1 cellular context compared by ENCODE assay signal in the genomic region with DNA sequence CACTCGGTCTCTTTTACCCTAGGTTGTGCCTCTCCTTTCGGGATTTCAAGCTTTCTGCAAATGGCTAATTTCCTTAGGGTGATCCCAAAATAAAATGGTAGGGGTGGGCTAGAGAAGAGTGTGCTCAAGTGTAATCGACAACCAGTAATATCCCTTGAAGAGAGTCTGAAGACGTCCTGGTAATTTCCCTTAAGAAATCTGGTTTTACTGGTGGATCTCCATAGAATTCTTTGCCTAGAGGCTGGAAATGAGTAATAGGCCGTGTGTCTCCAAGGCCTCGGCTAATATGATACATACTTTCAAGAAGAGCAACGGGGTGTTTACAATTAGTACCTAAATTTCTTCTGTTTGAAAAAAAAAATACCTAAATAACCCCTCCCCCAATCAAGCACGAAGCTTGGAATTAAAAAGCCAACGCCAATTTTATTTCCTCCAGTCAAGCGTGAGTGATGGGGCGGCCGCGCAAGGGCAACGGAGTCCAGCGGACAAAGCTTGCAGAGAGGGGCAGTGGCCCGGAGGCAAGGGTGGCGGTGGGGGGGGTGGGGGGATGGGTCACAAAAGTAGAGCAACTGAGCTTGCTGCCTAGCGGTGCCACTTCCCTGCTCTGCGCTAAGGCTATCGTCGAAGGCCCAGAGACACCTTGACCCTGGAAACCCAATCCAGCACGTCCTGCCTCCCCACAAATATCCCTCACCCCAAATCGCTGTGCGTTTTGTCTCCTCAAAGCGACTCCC.
TF ChIP-seq lines count a peak whose summit lies in the region.

No MANE protein-coding gene starts in this region.

TF ChIP-seq in WTC11, 78 proteins besides CTCF, POLR2A, EP300 and RAD21:
- TF ChIP-seq, protein P1, sequence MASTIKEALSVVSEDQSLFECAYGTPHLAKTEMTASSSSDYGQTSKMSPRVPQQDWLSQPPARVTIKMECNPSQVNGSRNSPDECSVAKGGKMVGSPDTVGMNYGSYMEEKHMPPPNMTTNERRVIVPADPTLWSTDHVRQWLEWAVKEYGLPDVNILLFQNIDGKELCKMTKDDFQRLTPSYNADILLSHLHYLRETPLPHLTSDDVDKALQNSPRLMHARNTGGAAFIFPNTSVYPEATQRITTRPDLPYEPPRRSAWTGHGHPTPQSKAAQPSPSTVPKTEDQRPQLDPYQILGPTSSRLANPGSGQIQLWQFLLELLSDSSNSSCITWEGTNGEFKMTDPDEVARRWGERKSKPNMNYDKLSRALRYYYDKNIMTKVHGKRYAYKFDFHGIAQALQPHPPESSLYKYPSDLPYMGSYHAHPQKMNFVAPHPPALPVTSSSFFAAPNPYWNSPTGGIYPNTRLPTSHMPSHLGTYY (CRISPR knock-in tag; IDR thresholded peaks at IDR 0.05): no peak
- TF ChIP-seq, protein P2, sequence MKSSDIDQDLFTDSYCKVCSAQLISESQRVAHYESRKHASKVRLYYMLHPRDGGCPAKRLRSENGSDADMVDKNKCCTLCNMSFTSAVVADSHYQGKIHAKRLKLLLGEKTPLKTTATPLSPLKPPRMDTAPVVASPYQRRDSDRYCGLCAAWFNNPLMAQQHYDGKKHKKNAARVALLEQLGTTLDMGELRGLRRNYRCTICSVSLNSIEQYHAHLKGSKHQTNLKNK (CRISPR knock-in tag; IDR thresholded peaks at IDR 0.05): no peak
- TF ChIP-seq JUN (CRISPR knock-in tag; IDR thresholded peaks at IDR 0.05) (no peak), CREM (CRISPR knock-in tag; IDR thresholded peaks at IDR 0.05) (no peak), SP1 (CRISPR knock-in tag; conservative IDR thresholded peaks at IDR 0.05) (no peak), ZNF219 (CRISPR knock-in tag; IDR thresholded peaks at IDR 0.05; ENCODE audit: borderline replicate concordance) (no peak), ZNF317 (CRISPR knock-in tag; IDR thresholded peaks at IDR 0.05; ENCODE audit: borderline replicate concordance, low read depth) (no peak)
